Comparison of ENCODE assay signal across 18 cellular contexts in genomic region chr5:1251678-1252580, GRCh38. TPM values are rescaled to one million over a fixed set of nuclear protein-coding genes. Genes with fewer than 3 reads are reported as not detected.
A peak's percentile ranks its signal among the peaks of the same experiment; 100 is the strongest.
DNase-seq lines count a peak whose midpoint lies in the region; ATAC-seq, FAIRE-seq and TF ChIP-seq lines count a peak whose summit lies in the region.
"Had no signal": no experiment of that assay in that cellular context is flagged by ENCODE, and none has a peak within 500 bp of the region (broad histone marks: within the 10 kb centered on the region; RNA-seq: fewer than 3 reads in every experiment).

No MANE protein-coding gene starts in this region.

- no peak overlapping the region for H3K4me3 ChIP-seq in RWPE2 (ENCODE audit: severe bottlenecking)
- no peak overlapping the region for H3K4me3 ChIP-seq in mucosa of descending colon
- H3K4me3 ChIP-seq in vagina, result no peak overlapping the region

- no peak for ATAC-seq in CD4-positive, alpha-beta T cell (ENCODE audit: poor library complexity)
- 0 out of 3 replicates have a peak, but pooled peaks have one; percentile 7 for ATAC-seq in RWPE2 (ENCODE audit: low read depth)
- ATAC-seq in mucosa of descending colon, result peak; percentile 68
- ATAC-seq in HG02938 (IDR thresholded peaks at IDR 0.05; ENCODE audit: unreplicated experiment), result no peak
- ATAC-seq in HG03469 (IDR thresholded peaks at IDR 0.05; ENCODE audit: unreplicated experiment), result no peak

- TF ChIP-seq POLR2A in vagina (IDR thresholded peaks at IDR 0.05), result no peak

- no peak for DNase-seq in CD4-positive, alpha-beta T cell
- DNase-seq in D721Med (ENCODE audit: insufficient read length, low spot score), result peak; percentile 97
- DNase-seq in RWPE2 (ENCODE audit: low spot score), result no peak
- peak; percentile 40 to 61 (median 59) for DNase-seq in mucosa of descending colon
- no peak for DNase-seq in vagina (ENCODE audit: extremely low spot score in 2 of 2)
- DNase-seq: COR-L47, DMS53, IMR-90, NCI-H1105, NCI-H187 treated with DMSO at 0.1 percent for 48 hours, NCI-H446 treated with DMSO at 0.1 percent for 48 hours had no signal

- H3K4me3 Mint-ChIP-seq in CD4-positive, alpha-beta T cell, result peak overlapping the region; percentile 27
- H3K4me3 Mint-ChIP-seq: CD14-positive monocyte had no signal

- H3K27ac Mint-ChIP-seq in CD4-positive, alpha-beta T cell, result no peak overlapping the region
- H3K27ac Mint-ChIP-seq: CD14-positive monocyte had no signal

- peaks cover 21% of the 10 kb centered on the region for H3K4me1 Mint-ChIP-seq in CD4-positive, alpha-beta T cell (ENCODE audit: low read depth)
- H3K4me1 Mint-ChIP-seq: CD14-positive monocyte had no signal

- TF ChIP-seq CTCF in CD4-positive, alpha-beta T cell (IDR thresholded peaks at IDR 0.05), result no peak
- no peak for TF ChIP-seq CTCF in D721Med (IDR thresholded peaks at IDR 0.05; ENCODE audit: insufficient read depth, missing control alignments)
- no peak for TF ChIP-seq CTCF in RWPE2 (IDR thresholded peaks at IDR 0.05; ENCODE audit: poor library complexity, severe bottlenecking)
- TF ChIP-seq CTCF in mucosa of descending colon (IDR thresholded peaks at IDR 0.05), result no peak
- no peak for TF ChIP-seq CTCF in vagina (IDR thresholded peaks at IDR 0.05)

- H3K27me3 ChIP-seq in CD4-positive, alpha-beta T cell (ENCODE audit: control insufficient read depth, insufficient read depth, low read length), result peaks cover under 1% of the 10 kb centered on the region
- H3K27me3 ChIP-seq in RWPE2 (ENCODE audit: insufficient read depth, poor library complexity, severe bottlenecking) (peaks cover 3% of the 10 kb centered on the region), vagina (no peaks in the 10 kb centered on the region)

- CTCF ChIA-PET in CD4-positive, alpha-beta T cell (lab: Charles Lee), result no interaction called here

- H3K27me3 Mint-ChIP-seq in CD4-positive, alpha-beta T cell, result peaks cover under 1% of the 10 kb centered on the region

- no peak for FAIRE-seq in D721Med (lab: Jason Lieb, UNC)
- FAIRE-seq: GM19239, H54 had no signal

- intact Hi-C loops in CD4-positive, alpha-beta T cell (cut with DNase I, micrococcal nuclease), result loop anchor here (10.0 kb wide), 2 partner anchors 63 to 133 kb away; no protein-coding TSS in a partner anchor
- intact Hi-C loops in mucosa of descending colon (cut with DNase I, micrococcal nuclease) (no loop called here), vagina (cut with DNase I) (no loop called here)

- no peaks in the 10 kb centered on the region for H3K36me3 Mint-ChIP-seq in CD4-positive, alpha-beta T cell (ENCODE audit: low read depth)
- H3K36me3 Mint-ChIP-seq: CD14-positive monocyte had no signal

- H3K27ac ChIP-seq in CD4-positive, alpha-beta T cell (ENCODE audit: low read depth, low read length), result no peak overlapping the region
- H3K27ac ChIP-seq in RWPE2 (ENCODE audit: poor library complexity, severe bottlenecking), result no peak overlapping the region
- no peak overlapping the region for H3K27ac ChIP-seq in vagina

- no peaks in the 10 kb centered on the region for H3K9me3 Mint-ChIP-seq in CD4-positive, alpha-beta T cell
- H3K9me3 Mint-ChIP-seq: CD14-positive monocyte had no signal

- POLR2A ChIA-PET in CD4-positive, alpha-beta T cell (lab: Charles Lee), result no interaction called here

- H3K36me3 ChIP-seq in RWPE2 (ENCODE audit: low read depth), result no peaks in the 10 kb centered on the region
- no peaks in the 10 kb centered on the region for H3K36me3 ChIP-seq in mucosa of descending colon (ENCODE audit: low read depth)
- H3K36me3 ChIP-seq in vagina, result no peaks in the 10 kb centered on the region

- H3K4me1 ChIP-seq in RWPE2 (ENCODE audit: insufficient read depth, poor library complexity, severe bottlenecking), result no peaks in the 10 kb centered on the region
- peaks cover 4% of the 10 kb centered on the region for H3K4me1 ChIP-seq in mucosa of descending colon (ENCODE audit: low read depth)
- H3K4me1 ChIP-seq in vagina, result no peaks in the 10 kb centered on the region

- H3K9me3 ChIP-seq in CD4-positive, alpha-beta T cell (ENCODE audit: control insufficient read depth, low read length), result no peaks in the 10 kb centered on the region
- no peaks in the 10 kb centered on the region for H3K9me3 ChIP-seq in RWPE2 (ENCODE audit: severe bottlenecking)
- H3K9me3 ChIP-seq in mucosa of descending colon, result no peaks in the 10 kb centered on the region
- H3K9me3 ChIP-seq in vagina, result no peaks in the 10 kb centered on the region

RNA-seq across cellular contexts. Expression of gene SLC6A18, which starts 26.7 kb away (rescaled TPM):
- total RNA-seq in CD4-positive, alpha-beta T cell, result not detected
- total RNA-seq in mucosa of descending colon (under 1 TPM in 1 of 3 donors, not detected in 2; 0.89 TPM), vagina (not detected)
- total RNA-seq: HT-29, IMR-90, LHCN-M2 had no signal

RNA-seq across cellular contexts. Expression of gene TERT, which starts 42.9 kb away (rescaled TPM):
- under 1 TPM; 0.55 to 0.84 TPM for total RNA-seq in CD4-positive, alpha-beta T cell
- total RNA-seq in mucosa of descending colon, result 1 to 10 TPM; 2.1 to 5.0 (median 2.8) TPM
- not detected for total RNA-seq in vagina
- total RNA-seq: IMR-90 had no signal

RNA-seq across cellular contexts. Expression of gene SLC6A19, which starts 50.5 kb away (rescaled TPM):
- not detected for total RNA-seq in CD4-positive, alpha-beta T cell
- total RNA-seq in mucosa of descending colon (10 to 100 TPM; 14.4 to 92.8 (median 29.2) TPM), vagina (not detected)
- total RNA-seq: HT-29, IMR-90, LHCN-M2 had no signal

Comparison
In these comparisons a context has a peak if more than half of its experiments do, and no peak if none do; other contexts are left out.
1. ATAC-seq: peak in RWPE2 (single experiment) and mucosa of descending colon (single experiment); none in CD4-positive, alpha-beta T cell (single experiment), HG02938 (single experiment) and HG03469 (single experiment).
2. DNase-seq: peak in D721Med (single experiment) and mucosa of descending colon (3 of 3); none in CD4-positive, alpha-beta T cell (0 of 10), RWPE2 (single experiment) and vagina (0 of 2).
3. RNA of gene SLC6A19, which starts 50.5 kb away (total RNA-seq): 14.4 to 92.8 TPM in mucosa of descending colon; not detected in CD4-positive, alpha-beta T cell and not detected in vagina (single experiment); every median in the first group is over 10 times any median in the second.
4. intact Hi-C loops: an anchor here in CD4-positive, alpha-beta T cell (10.0 kb wide); none called in mucosa of descending colon and vagina.